In the genomic region with DNA sequence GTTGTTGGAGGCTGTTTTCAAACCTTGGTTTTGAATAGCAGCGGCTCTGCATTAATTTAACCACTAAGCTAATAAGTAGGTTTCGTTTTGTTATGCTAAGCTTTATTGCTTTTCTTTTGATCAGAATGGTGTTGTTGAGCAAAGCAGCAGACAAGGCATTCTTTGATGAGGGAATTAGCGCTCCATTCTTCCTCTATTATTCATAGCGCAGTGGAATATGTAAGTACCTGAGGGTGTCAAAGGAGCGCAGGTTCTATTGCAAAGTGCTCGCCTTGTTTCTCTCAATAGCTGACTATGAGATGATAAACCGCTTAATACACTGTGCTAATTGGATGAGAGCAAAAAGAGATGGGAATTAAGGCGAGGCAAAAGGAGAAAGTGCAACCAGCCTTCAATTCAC, we compare ENCODE assay signal across 1 cellular context.
TF ChIP-seq lines count a peak whose summit lies in the region.

No MANE protein-coding gene starts in this region.

TF ChIP-seq in WTC11, 78 proteins besides CTCF, POLR2A, EP300 and RAD21 (continued from another document):
- TF ChIP-seq, protein P1, sequence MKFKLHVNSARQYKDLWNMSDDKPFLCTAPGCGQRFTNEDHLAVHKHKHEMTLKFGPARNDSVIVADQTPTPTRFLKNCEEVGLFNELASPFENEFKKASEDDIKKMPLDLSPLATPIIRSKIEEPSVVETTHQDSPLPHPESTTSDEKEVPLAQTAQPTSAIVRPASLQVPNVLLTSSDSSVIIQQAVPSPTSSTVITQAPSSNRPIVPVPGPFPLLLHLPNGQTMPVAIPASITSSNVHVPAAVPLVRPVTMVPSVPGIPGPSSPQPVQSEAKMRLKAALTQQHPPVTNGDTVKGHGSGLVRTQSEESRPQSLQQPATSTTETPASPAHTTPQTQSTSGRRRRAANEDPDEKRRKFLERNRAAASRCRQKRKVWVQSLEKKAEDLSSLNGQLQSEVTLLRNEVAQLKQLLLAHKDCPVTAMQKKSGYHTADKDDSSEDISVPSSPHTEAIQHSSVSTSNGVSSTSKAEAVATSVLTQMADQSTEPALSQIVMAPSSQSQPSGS (CRISPR knock-in tag; IDR thresholded peaks at IDR 0.05; ENCODE audit: borderline replicate concordance, low read depth): no peak
- TF ChIP-seq, protein P2, sequence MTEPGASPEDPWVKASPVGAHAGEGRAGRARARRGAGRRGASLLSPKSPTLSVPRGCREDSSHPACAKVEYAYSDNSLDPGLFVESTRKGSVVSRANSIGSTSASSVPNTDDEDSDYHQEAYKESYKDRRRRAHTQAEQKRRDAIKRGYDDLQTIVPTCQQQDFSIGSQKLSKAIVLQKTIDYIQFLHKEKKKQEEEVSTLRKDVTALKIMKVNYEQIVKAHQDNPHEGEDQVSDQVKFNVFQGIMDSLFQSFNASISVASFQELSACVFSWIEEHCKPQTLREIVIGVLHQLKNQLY (CRISPR knock-in tag; IDR thresholded peaks at IDR 0.05): no peak
- TF ChIP-seq, protein P3, sequence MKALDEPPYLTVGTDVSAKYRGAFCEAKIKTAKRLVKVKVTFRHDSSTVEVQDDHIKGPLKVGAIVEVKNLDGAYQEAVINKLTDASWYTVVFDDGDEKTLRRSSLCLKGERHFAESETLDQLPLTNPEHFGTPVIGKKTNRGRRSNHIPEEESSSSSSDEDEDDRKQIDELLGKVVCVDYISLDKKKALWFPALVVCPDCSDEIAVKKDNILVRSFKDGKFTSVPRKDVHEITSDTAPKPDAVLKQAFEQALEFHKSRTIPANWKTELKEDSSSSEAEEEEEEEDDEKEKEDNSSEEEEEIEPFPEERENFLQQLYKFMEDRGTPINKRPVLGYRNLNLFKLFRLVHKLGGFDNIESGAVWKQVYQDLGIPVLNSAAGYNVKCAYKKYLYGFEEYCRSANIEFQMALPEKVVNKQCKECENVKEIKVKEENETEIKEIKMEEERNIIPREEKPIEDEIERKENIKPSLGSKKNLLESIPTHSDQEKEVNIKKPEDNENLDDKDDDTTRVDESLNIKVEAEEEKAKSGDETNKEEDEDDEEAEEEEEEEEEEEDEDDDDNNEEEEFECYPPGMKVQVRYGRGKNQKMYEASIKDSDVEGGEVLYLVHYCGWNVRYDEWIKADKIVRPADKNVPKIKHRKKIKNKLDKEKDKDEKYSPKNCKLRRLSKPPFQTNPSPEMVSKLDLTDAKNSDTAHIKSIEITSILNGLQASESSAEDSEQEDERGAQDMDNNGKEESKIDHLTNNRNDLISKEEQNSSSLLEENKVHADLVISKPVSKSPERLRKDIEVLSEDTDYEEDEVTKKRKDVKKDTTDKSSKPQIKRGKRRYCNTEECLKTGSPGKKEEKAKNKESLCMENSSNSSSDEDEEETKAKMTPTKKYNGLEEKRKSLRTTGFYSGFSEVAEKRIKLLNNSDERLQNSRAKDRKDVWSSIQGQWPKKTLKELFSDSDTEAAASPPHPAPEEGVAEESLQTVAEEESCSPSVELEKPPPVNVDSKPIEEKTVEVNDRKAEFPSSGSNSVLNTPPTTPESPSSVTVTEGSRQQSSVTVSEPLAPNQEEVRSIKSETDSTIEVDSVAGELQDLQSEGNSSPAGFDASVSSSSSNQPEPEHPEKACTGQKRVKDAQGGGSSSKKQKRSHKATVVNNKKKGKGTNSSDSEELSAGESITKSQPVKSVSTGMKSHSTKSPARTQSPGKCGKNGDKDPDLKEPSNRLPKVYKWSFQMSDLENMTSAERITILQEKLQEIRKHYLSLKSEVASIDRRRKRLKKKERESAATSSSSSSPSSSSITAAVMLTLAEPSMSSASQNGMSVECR (CRISPR knock-in tag; IDR thresholded peaks at IDR 0.05; ENCODE audit: borderline replicate concordance): no peak
- TF ChIP-seq ZNF396 (CRISPR knock-in tag; IDR thresholded peaks at IDR 0.05; ENCODE audit: borderline replicate concordance): no peak
- TF ChIP-seq, protein P4, sequence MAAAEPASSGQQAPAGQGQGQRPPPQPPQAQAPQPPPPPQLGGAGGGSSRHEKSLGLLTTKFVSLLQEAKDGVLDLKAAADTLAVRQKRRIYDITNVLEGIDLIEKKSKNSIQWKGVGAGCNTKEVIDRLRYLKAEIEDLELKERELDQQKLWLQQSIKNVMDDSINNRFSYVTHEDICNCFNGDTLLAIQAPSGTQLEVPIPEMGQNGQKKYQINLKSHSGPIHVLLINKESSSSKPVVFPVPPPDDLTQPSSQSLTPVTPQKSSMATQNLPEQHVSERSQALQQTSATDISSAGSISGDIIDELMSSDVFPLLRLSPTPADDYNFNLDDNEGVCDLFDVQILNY (CRISPR knock-in tag; IDR thresholded peaks at IDR 0.05): no peak
- TF ChIP-seq IRF2 (CRISPR knock-in tag; IDR thresholded peaks at IDR 0.05; ENCODE audit: borderline replicate concordance, low read depth): no peak
- no peak for TF ChIP-seq ZNF138 (CRISPR knock-in tag; conservative IDR thresholded peaks at IDR 0.05)
- TF ChIP-seq TCF7 (CRISPR knock-in tag; IDR thresholded peaks at IDR 0.05; ENCODE audit: low read depth): no peak
- TF ChIP-seq FOXJ3 (CRISPR knock-in tag; IDR thresholded peaks at IDR 0.05; ENCODE audit: borderline replicate concordance): no peak
- TF ChIP-seq RORB (CRISPR knock-in tag; IDR thresholded peaks at IDR 0.05): no peak
- TF ChIP-seq, protein P5, sequence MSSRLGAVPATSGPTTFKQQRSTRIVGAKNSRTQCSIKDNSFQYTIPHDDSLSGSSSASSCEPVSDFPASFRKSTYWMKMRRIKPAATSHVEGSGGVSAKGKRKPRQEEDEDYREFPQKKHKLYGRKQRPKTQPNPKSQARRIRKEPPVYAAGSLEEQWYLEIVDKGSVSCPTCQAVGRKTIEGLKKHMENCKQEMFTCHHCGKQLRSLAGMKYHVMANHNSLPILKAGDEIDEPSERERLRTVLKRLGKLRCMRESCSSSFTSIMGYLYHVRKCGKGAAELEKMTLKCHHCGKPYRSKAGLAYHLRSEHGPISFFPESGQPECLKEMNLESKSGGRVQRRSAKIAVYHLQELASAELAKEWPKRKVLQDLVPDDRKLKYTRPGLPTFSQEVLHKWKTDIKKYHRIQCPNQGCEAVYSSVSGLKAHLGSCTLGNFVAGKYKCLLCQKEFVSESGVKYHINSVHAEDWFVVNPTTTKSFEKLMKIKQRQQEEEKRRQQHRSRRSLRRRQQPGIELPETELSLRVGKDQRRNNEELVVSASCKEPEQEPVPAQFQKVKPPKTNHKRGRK (CRISPR knock-in tag; IDR thresholded peaks at IDR 0.05; ENCODE audit: borderline replicate concordance): no peak
- no peak for TF ChIP-seq NFE2L1 (CRISPR knock-in tag; IDR thresholded peaks at IDR 0.05)
- TF ChIP-seq, protein P6, sequence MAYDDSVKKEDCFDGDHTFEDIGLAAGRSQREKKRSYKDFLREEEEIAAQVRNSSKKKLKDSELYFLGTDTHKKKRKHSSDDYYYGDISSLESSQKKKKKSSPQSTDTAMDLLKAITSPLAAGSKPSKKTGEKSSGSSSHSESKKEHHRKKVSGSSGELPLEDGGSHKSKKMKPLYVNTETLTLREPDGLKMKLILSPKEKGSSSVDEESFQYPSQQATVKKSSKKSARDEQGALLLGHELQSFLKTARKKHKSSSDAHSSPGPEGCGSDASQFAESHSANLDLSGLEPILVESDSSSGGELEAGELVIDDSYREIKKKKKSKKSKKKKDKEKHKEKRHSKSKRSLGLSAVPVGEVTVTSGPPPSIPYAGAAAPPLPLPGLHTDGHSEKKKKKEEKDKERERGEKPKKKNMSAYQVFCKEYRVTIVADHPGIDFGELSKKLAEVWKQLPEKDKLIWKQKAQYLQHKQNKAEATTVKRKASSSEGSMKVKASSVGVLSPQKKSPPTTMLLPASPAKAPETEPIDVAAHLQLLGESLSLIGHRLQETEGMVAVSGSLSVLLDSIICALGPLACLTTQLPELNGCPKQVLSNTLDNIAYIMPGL (CRISPR knock-in tag; IDR thresholded peaks at IDR 0.05): no peak
- TF ChIP-seq ZNF121 (CRISPR knock-in tag; IDR thresholded peaks at IDR 0.05): no peak
- no peak for TF ChIP-seq SMAD3 (CRISPR knock-in tag; IDR thresholded peaks at IDR 0.05; ENCODE audit: borderline replicate concordance)
